9 cellular contexts compared by ENCODE assay signal in the genomic region with DNA sequence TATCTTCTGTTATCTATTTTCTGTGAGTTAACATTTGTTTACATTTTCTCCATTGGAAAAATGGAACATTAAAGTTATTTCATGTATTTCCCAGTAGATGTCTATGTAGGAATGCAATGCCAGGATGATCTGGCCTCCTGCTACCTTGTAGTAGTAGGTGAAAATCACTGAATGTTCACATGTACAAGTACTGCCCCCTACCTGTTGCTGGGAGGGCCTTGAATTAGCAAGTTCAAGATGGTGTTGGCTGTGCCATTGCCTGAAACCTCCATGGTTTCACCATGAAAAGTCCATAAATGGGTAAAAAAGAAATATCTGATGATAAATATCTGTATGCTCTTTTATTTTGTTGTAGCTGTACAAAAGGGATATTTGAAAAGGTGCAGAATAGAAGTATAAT. TPM values are rescaled to one million over a fixed set of nuclear protein-coding genes. Genes with fewer than 3 reads are reported as not detected.
DNase-seq lines count a peak whose midpoint lies in the region; ATAC-seq and TF ChIP-seq lines count a peak whose summit lies in the region.
"Had no signal": no experiment of that assay in that cellular context is flagged by ENCODE, and none has a peak within 500 bp of the region (broad histone marks: within the 10 kb centered on the region; RNA-seq: fewer than 3 reads in every experiment).

No MANE protein-coding gene starts in this region.

- H3K4me3 Mint-ChIP-seq in GM23338 (no peak overlapping the region), immature natural killer cell (no peak overlapping the region)
- H3K4me3 Mint-ChIP-seq in activated CD4-positive, alpha-beta T cell treated with anti-CD3 and anti-CD28 coated beads, Interleukin-2, amount 10 ng/mL, durations not matched to agents 7 days and 5 days, result no peak overlapping the region

- H3K4me1 Mint-ChIP-seq in GM23338 (no peaks in the 10 kb centered on the region), immature natural killer cell (no peaks in the 10 kb centered on the region)
- H3K4me1 Mint-ChIP-seq in activated CD4-positive, alpha-beta T cell treated with anti-CD3 and anti-CD28 coated beads, Interleukin-2, amount 10 ng/mL, durations not matched to agents 7 days and 5 days, result peaks cover 35% of the 10 kb centered on the region

- H3K4me1 ChIP-seq in GM23338 (ENCODE audit: insufficient read depth), result no peaks in the 10 kb centered on the region

- H3K4me2 ChIP-seq in GM23338, result no peak overlapping the region

- ATAC-seq in GM23338, result peak; percentile 76
- no peak for ATAC-seq in GM18520 (IDR thresholded peaks at IDR 0.05; ENCODE audit: unreplicated experiment)
- no peak for ATAC-seq in HG03108 (IDR thresholded peaks at IDR 0.05; ENCODE audit: unreplicated experiment)

- peaks cover 69% of the 10 kb centered on the region for H3K79me2 ChIP-seq in GM23338 (replicated peaks; ENCODE audit: insufficient read depth)

- H4K20me1 ChIP-seq in GM23338 (replicated peaks; ENCODE audit: insufficient read depth), result peaks cover 17% of the 10 kb centered on the region

- CTCF ChIA-PET in BJ (lab: Yijun Ruan, JAX), result no interaction called here
- CTCF ChIA-PET in activated CD4-positive, alpha-beta T cell treated with anti-CD3 and anti-CD28 coated beads, Interleukin-2, amount 10 ng/mL, durations not matched to agents 7 days and 5 days (lab: Charles Lee), result interaction anchor here (0.6 to 2.1 kb wide), 5 partner anchors 14 to 123 kb away, joined by 3 to 6 read pairs (median 5); no protein-coding TSS in a partner anchor

- no peaks in the 10 kb centered on the region for H3K27me3 ChIP-seq in BJ (ENCODE audit: control insufficient read depth, insufficient read depth, low read length)
- H3K27me3 ChIP-seq in GM23338 (ENCODE audit: insufficient read depth), result no peaks in the 10 kb centered on the region

- H3K27me3 Mint-ChIP-seq in GM23338 (ENCODE audit: insufficient read depth, low read depth, poor library complexity) (no peaks in the 10 kb centered on the region), immature natural killer cell (ENCODE audit: low read depth in 3 of 3) (no peaks in the 10 kb centered on the region)
- H3K27me3 Mint-ChIP-seq in activated CD4-positive, alpha-beta T cell treated with anti-CD3 and anti-CD28 coated beads, Interleukin-2, amount 10 ng/mL, durations not matched to agents 7 days and 5 days, result no peaks in the 10 kb centered on the region

- POLR2A ChIA-PET in BJ (lab: Charles Lee), result no interaction called here
- POLR2A ChIA-PET in activated CD4-positive, alpha-beta T cell treated with anti-CD3 and anti-CD28 coated beads, Interleukin-2, amount 10 ng/mL, durations not matched to agents 7 days and 5 days (lab: Charles Lee), result no interaction called here

- H3K27ac ChIP-seq in GM23338 (ENCODE audit: low read depth), result no peak overlapping the region

- no peak overlapping the region for H2AFZ ChIP-seq in GM23338

- H3K9me3 Mint-ChIP-seq in GM23338 (no peaks in the 10 kb centered on the region; the same call in 2 of the 3 replicates), immature natural killer cell (no peaks in the 10 kb centered on the region)
- no peaks in the 10 kb centered on the region for H3K9me3 Mint-ChIP-seq in activated CD4-positive, alpha-beta T cell treated with anti-CD3 and anti-CD28 coated beads, Interleukin-2, amount 10 ng/mL, durations not matched to agents 7 days and 5 days

- peaks cover 85% of the 10 kb centered on the region for H3K36me3 Mint-ChIP-seq in GM23338 (ENCODE audit: low read depth)
- H3K36me3 Mint-ChIP-seq in activated CD4-positive, alpha-beta T cell treated with anti-CD3 and anti-CD28 coated beads, Interleukin-2, amount 10 ng/mL, durations not matched to agents 7 days and 5 days (ENCODE audit: low read depth), result peaks cover 60% of the 10 kb centered on the region
- peaks cover 12 to 56% (median 38%) of the 10 kb centered on the region in 3 donors for H3K36me3 Mint-ChIP-seq in immature natural killer cell

- TF ChIP-seq CTCF in BJ (IDR thresholded peaks at IDR 0.05; ENCODE audit: insufficient read depth, low read depth, low read length) (peak; percentile 24; the same call in 1 of the 2 replicates), GM23338 (conservative IDR thresholded peaks at IDR 0.05; ENCODE audit: low read depth in 2 of 2) (peak; percentile 67 to 68)

- H3K27ac Mint-ChIP-seq in GM23338, result no peak overlapping the region
- no peak overlapping the region for H3K27ac Mint-ChIP-seq in activated CD4-positive, alpha-beta T cell treated with anti-CD3 and anti-CD28 coated beads, Interleukin-2, amount 10 ng/mL, durations not matched to agents 7 days and 5 days
- H3K27ac Mint-ChIP-seq in immature natural killer cell, result no peak overlapping the region

- no peaks in the 10 kb centered on the region for H3K9me2 ChIP-seq in GM23338 (ENCODE audit: insufficient read depth)

- peaks cover 14% of the 10 kb centered on the region for H3K36me3 ChIP-seq in BJ (ENCODE audit: control insufficient read depth, insufficient read depth, low read length)
- H3K36me3 ChIP-seq in GM23338 (ENCODE audit: insufficient read depth), result peaks cover 94% of the 10 kb centered on the region

- H3K4me3 ChIP-seq in BJ (ENCODE audit: low read depth, low read length) (no peak overlapping the region), GM23338 (no peak overlapping the region)

- H3F3A ChIP-seq in GM23338 (replicated peaks; ENCODE audit: low read depth), result peaks cover 6% of the 10 kb centered on the region

- DNase-seq in BJ (ENCODE audit: low read depth), result no peak
- peak; percentile 64 for DNase-seq in GM23338 (ENCODE audit: low spot score)
- DNase-seq in activated CD4-positive, alpha-beta T cell treated with anti-CD3 and anti-CD28 coated beads, Interleukin-2, amount 10 ng/mL, durations not matched to agents 7 days and 5 days, result peak; percentile 59
- DNase-seq in immature natural killer cell, result peak in 2 of 3 donors; percentile 15 to 26
- no peak for DNase-seq in middle frontal gyrus (ENCODE audit: extremely low spot score, low spot score)
- no peak for DNase-seq in inferior parietal cortex (ENCODE audit: extremely low spot score)
- DNase-seq: NCI-H187 had no signal

TF ChIP-seq in GM23338, 12 proteins besides CTCF, POLR2A, EP300 and RAD21 (continues in another document):
- TF ChIP-seq STAT1 (IDR thresholded peaks at IDR 0.05; ENCODE audit: unreplicated experiment) (no peak), JUNB (IDR thresholded peaks at IDR 0.05; ENCODE audit: unreplicated experiment) (no peak)

RNA-seq across cellular contexts. Expression of a gene that starts 30.7 kb away (rescaled TPM):
- 252 and 345 TPM in 2 replicates for polyA plus RNA-seq in BJ (2011; rRNA removed)
- polyA minus RNA-seq in BJ (2011; rRNA and poly(A)+ RNA removed), result 231 and 239 TPM in 2 replicates
- 482 and 499 TPM in 2 replicates for total RNA-seq in GM23338 (2014; rRNA removed; shearing (Covaris generic))
- 432 and 524 TPM in 2 replicates for polyA plus RNA-seq in GM23338 (2016; fragmentation: Nextera tagmentation; extraction: Ambion mirVana)
- 100 to 1,000 TPM; 292 to 331 TPM for total RNA-seq in activated CD4-positive, alpha-beta T cell treated with anti-CD3 and anti-CD28 coated beads, Interleukin-2, amount 10 ng/mL, durations not matched to agents 7 days and 5 days
- 100 to 1,000 TPM; 301 to 350 (median 303) TPM for polyA plus RNA-seq in immature natural killer cell

RNA-seq across cellular contexts. Expression of a gene that starts 58.2 kb away (rescaled TPM):
- polyA plus RNA-seq in BJ (2011; rRNA removed) (0.05 and 0.10 TPM in 2 replicates), GM23338 (2016; fragmentation: Nextera tagmentation; extraction: Ambion mirVana) (1.4 and 1.7 TPM in 2 replicates), immature natural killer cell (1 to 10 TPM in 1 of 3 donors, under 1 TPM in 1, not detected in 1; 0.49 to 1.0 TPM)
- 0.21 and 0.28 TPM in 2 replicates for polyA minus RNA-seq in BJ (2011; rRNA and poly(A)+ RNA removed)
- 3.9 and 8.0 TPM in 2 replicates for total RNA-seq in GM23338 (2014; rRNA removed; shearing (Covaris generic))
- total RNA-seq in activated CD4-positive, alpha-beta T cell treated with anti-CD3 and anti-CD28 coated beads, Interleukin-2, amount 10 ng/mL, durations not matched to agents 7 days and 5 days, result 1 to 10 TPM; 2.6 to 3.0 TPM

RNA-seq across cellular contexts. Expression of a gene that starts 58.3 kb away (rescaled TPM):
- polyA plus RNA-seq in BJ (2011; rRNA removed), result 5.6 and 9.0 TPM in 2 replicates
- polyA minus RNA-seq in BJ (2011; rRNA and poly(A)+ RNA removed), result 2.3 and 3.6 TPM in 2 replicates
- total RNA-seq in GM23338 (2014; rRNA removed; shearing (Covaris generic)), result 15.5 and 18.7 TPM in 2 replicates
- polyA plus RNA-seq in GM23338 (2016; fragmentation: Nextera tagmentation; extraction: Ambion mirVana), result 12.1 and 12.7 TPM in 2 replicates
- total RNA-seq in activated CD4-positive, alpha-beta T cell treated with anti-CD3 and anti-CD28 coated beads, Interleukin-2, amount 10 ng/mL, durations not matched to agents 7 days and 5 days, result 10 to 100 TPM; 29.6 to 31.5 TPM
- 10 to 100 TPM; 23.2 to 32.4 (median 23.8) TPM for polyA plus RNA-seq in immature natural killer cell

Comparison
In these comparisons a context has a peak if more than half of its experiments do, and no peak if none do; other contexts are left out.
1. DNase-seq: peak in GM23338 (single experiment), activated CD4-positive, alpha-beta T cell treated with anti-CD3 and anti-CD28 coated beads, Interleukin-2, amount 10 ng/mL, durations not matched to agents 7 days and 5 days (single experiment) and immature natural killer cell (2 of 3); none in BJ (single experiment), middle frontal gyrus (single experiment) and inferior parietal cortex (single experiment).